12 cellular contexts compared by ENCODE assay signal in genomic region chr2:197137826-197138480, GRCh38.
A peak's percentile ranks its signal among the peaks of the same experiment; 100 is the strongest.
DNase-seq lines count a peak whose midpoint lies in the region; ATAC-seq, FAIRE-seq and TF ChIP-seq lines count a peak whose summit lies in the region.
"Had no signal": no experiment of that assay in that cellular context is flagged by ENCODE, and none has a peak within 500 bp of the region (broad histone marks: within the 10 kb centered on the region; RNA-seq: fewer than 3 reads in every experiment).

No MANE protein-coding gene starts in this region.

- CTCF ChIA-PET in HepG2 (lab: Yijun Ruan, JAX; ENCODE audit: low intra/inter-chr PET ratio, low total read pairs), result no interaction called here
- CTCF ChIA-PET in PC-9 (lab: Charles Lee), result no interaction called here
- CTCF ChIA-PET in HEK293T (lab: Yijun Ruan, JAX), result no interaction called here

- no peaks in the 10 kb centered on the region for H3K9me3 ChIP-seq in liver (ENCODE audit: control insufficient read depth in 4 of 4, low read length in 3 of 4)
- no peaks in the 10 kb centered on the region for H3K9me3 ChIP-seq in HepG2 (ENCODE audit: low read length)
- no peaks in the 10 kb centered on the region for H3K9me3 ChIP-seq in PC-9 (ENCODE audit: insufficient read depth, low read depth)

- no peaks in the 10 kb centered on the region for H3F3A ChIP-seq in PC-9 (ENCODE audit: insufficient read depth, low read depth)

- no peaks in the 10 kb centered on the region for H3K36me3 ChIP-seq in liver (ENCODE audit: control insufficient read depth in 4 of 4, insufficient read depth in 3 of 4, low read depth in 1 of 4, low read length in 3 of 4)
- no peaks in the 10 kb centered on the region for H3K36me3 ChIP-seq in HepG2 (replicated peaks in 1 of 2; ENCODE audit: control insufficient read depth in 1 of 2, insufficient read depth in 2 of 2, low read length in 2 of 2)
- no peaks in the 10 kb centered on the region for H3K36me3 ChIP-seq in PC-9 (ENCODE audit: low read depth)

- H3K27me3 Mint-ChIP-seq in effector memory CD8-positive, alpha-beta T cell, result no peaks in the 10 kb centered on the region

- TF ChIP-seq CTCF in liver (IDR thresholded peaks at IDR 0.05; ENCODE audit: low read depth, low read length, missing input control) (no peak), HepG2 (CRISPR knock-in tag; IDR thresholded peaks at IDR 0.05) (no peak), PC-9 (conservative IDR thresholded peaks at IDR 0.05) (no peak)

- H4K20me1 ChIP-seq in HepG2 (ENCODE audit: insufficient read depth, low read length) (no peaks in the 10 kb centered on the region), PC-9 (ENCODE audit: insufficient read depth) (no peaks in the 10 kb centered on the region)

- peak overlapping the region; percentile 89 to 91 for H3K27ac Mint-ChIP-seq in effector memory CD8-positive, alpha-beta T cell

- H3K9me3 Mint-ChIP-seq in effector memory CD8-positive, alpha-beta T cell, result no peaks in the 10 kb centered on the region

- H3K4me3 Mint-ChIP-seq in effector memory CD8-positive, alpha-beta T cell, result peak overlapping the region; percentile 24 to 71

- intact Hi-C loops in HepG2 (cut with micrococcal nuclease; ENCODE audit: unreplicated experiment), result no loop called here
- intact Hi-C loops in PC-9 (cut with micrococcal nuclease; ENCODE audit: unreplicated experiment), result no loop called here

- 73% methylated on average over 3 of the region's 3 CpGs for WGBS in liver
- 13% methylated on average over 3 of the region's 3 CpGs for WGBS in HepG2 (ENCODE audit: low lambda C conversion rate)

- in situ Hi-C loops in HepG2 (cut with HindIII; ENCODE audit: extremely low pct_ligation_motif_present, low pct_unique_long_range_greater_than_20kb), result no loop called here

- H3K36me3 Mint-ChIP-seq in effector memory CD8-positive, alpha-beta T cell (ENCODE audit: insufficient read depth), result peaks cover 28% of the 10 kb centered on the region

- TF ChIP-seq RAD21 in liver (IDR thresholded peaks at IDR 0.05), result no peak
- no peak for TF ChIP-seq RAD21 in HepG2 (CRISPR knock-in tag; IDR thresholded peaks at IDR 0.05)

- H3K4me1 Mint-ChIP-seq in effector memory CD8-positive, alpha-beta T cell (ENCODE audit: low read depth in 2 of 2), result peaks cover 60 to 85% of the 10 kb centered on the region in 2 donors

- no peaks in the 10 kb centered on the region for H3K9me2 ChIP-seq in PC-9 (ENCODE audit: insufficient read depth)

- DNase-seq in HepG2 (ENCODE audit: low spot score) (no peak), PC-9 (no peak), OCI-M1 (lab: John Stamatoyannopoulos, UW) (no peak), cerebellum (ENCODE audit: low spot score) (no peak), HEK293T (ENCODE audit: extremely low spot score) (no peak)
- DNase-seq in effector memory CD8-positive, alpha-beta T cell, result no peak
- no peak for DNase-seq in NK-92 treated with Interleukin-12 subunit alpha and Interleukin-12 subunit beta, amount 100 ng/mL, for 24 hours (lab: John Stamatoyannopoulos, UW)
- DNase-seq: activated CD8-positive, alpha-beta memory T cell treated with anti-CD3 and anti-CD28 coated beads, Interleukin-2, amount 50 U/mL, for 48 hours; NCI-H1694 treated with DMSO at 0.1 percent for 48 hours; SHP77 had no signal

- H2AFZ ChIP-seq in HepG2 (ENCODE audit: low read length) (no peak overlapping the region), PC-9 (no peak overlapping the region)

- H3K79me2 ChIP-seq in HepG2 (ENCODE audit: insufficient read depth, low read length) (no peaks in the 10 kb centered on the region), PC-9 (ENCODE audit: low read depth) (no peaks in the 10 kb centered on the region)

- no peak overlapping the region for H3K9ac ChIP-seq in liver (ENCODE audit: low read depth in 1 of 2, low read length in 2 of 2)
- no peak overlapping the region for H3K9ac ChIP-seq in HepG2 (ENCODE audit: insufficient read depth, low read depth, low read length)

- POLR2A ChIA-PET in HepG2 (lab: Yijun Ruan, JAX), result no interaction called here
- POLR2A ChIA-PET in PC-9 (lab: Charles Lee; ENCODE audit: unreplicated experiment), result no interaction called here
- POLR2A ChIA-PET in HEK293T (lab: Yijun Ruan, JAX), result no interaction called here

- no peak overlapping the region for H3K4me2 ChIP-seq in HepG2 (ENCODE audit: low read depth, low read length)
- H3K4me2 ChIP-seq in PC-9, result peak overlapping the region; percentile 37

- FAIRE-seq in HepG2 (lab: Jason Lieb, UNC), result no peak

- H3K27me3 ChIP-seq in liver (ENCODE audit: control insufficient read depth in 4 of 4, insufficient read depth in 4 of 4, low read length in 3 of 4) (no peaks in the 10 kb centered on the region), HepG2 (ENCODE audit: control insufficient read depth in 1 of 2, insufficient read depth in 2 of 2, low read length in 2 of 2) (no peaks in the 10 kb centered on the region; a peak in 2 of 5 replicates), PC-9 (ENCODE audit: insufficient read depth, low read depth) (no peaks in the 10 kb centered on the region)

- no peak for TF ChIP-seq POLR2A in HepG2 (IDR thresholded peaks at IDR 0.05; ENCODE audit: insufficient read depth in 1 of 2, low read depth in 2 of 2, low read length in 2 of 2)

- TF ChIP-seq EP300 in HepG2 (IDR thresholded peaks at IDR 0.05; ENCODE audit: low read depth in 2 of 2, low read length in 2 of 2) (no peak), HepG2 (CRISPR knock-in tag; IDR thresholded peaks at IDR 0.05; ENCODE audit: borderline replicate concordance) (no peak)

- BruUV-seq in HepG2 (replicated peaks; lab: Mats Ljungman, UMichigan) (no TSS peak), PC-9 (replicated peaks; lab: Mats Ljungman, UMichigan) (no TSS peak)

- H3K27ac ChIP-seq in liver (ENCODE audit: low read depth in 1 of 2, low read length in 2 of 2) (peak overlapping the region in 1 of 2 donors; percentile 10), HepG2 (ENCODE audit: extremely low read length, insufficient read depth, low read length) (no peak overlapping the region), PC-9 (0 out of 2 replicates have a peak overlapping the region, but pooled peaks have one; percentile 16)
- H3K27ac ChIP-seq: C4-2B had no signal

- H3K4me1 ChIP-seq in liver (ENCODE audit: control insufficient read depth in 4 of 4, insufficient read depth in 4 of 4, low read length in 3 of 4) (no peaks in the 10 kb centered on the region), HepG2 (ENCODE audit: insufficient read depth, low read length) (no peaks in the 10 kb centered on the region), PC-9 (replicated peaks; ENCODE audit: insufficient read depth) (peaks cover 19% of the 10 kb centered on the region)

- ATAC-seq in HepG2, result no peak
- peak; percentile 22 for ATAC-seq in effector memory CD8-positive, alpha-beta T cell (replicated peaks)

- H3K4me3 ChIP-seq in liver (ENCODE audit: low read depth in 1 of 3, low read length in 3 of 3) (no peak overlapping the region), HepG2 (replicated peaks in 1 of 3; ENCODE audit: insufficient read depth in 1 of 3, low read depth in 2 of 3, low read length in 3 of 3) (no peak overlapping the region), PC-9 (no peak overlapping the region)

TF ChIP-seq in liver, 16 proteins besides CTCF, POLR2A, EP300 and RAD21 (continues in another document):
- TF ChIP-seq RXRA (IDR thresholded peaks at IDR 0.05) (no peak), GABPA (IDR thresholded peaks at IDR 0.05 in 1 of 2, conservative IDR thresholded peaks at IDR 0.05 in 1 of 2) (no peak), NR2F2 (IDR thresholded peaks at IDR 0.05) (peak; percentile 62)

TF ChIP-seq in HepG2, 621 proteins besides CTCF, POLR2A, EP300 and RAD21 (continues in another document):
- TF ChIP-seq FOXK2 (IDR thresholded peaks at IDR 0.05), result no peak
- no peak for TF ChIP-seq ZNF230 (CRISPR knock-in tag; IDR thresholded peaks at IDR 0.05)
- TF ChIP-seq LBX2 (CRISPR knock-in tag; IDR thresholded peaks at IDR 0.05; ENCODE audit: borderline replicate concordance), result no peak
- TF ChIP-seq FOXK1 (CRISPR knock-in tag; IDR thresholded peaks at IDR 0.05; ENCODE audit: borderline replicate concordance, low read depth), result no peak
- TF ChIP-seq ZSCAN22 (CRISPR knock-in tag; IDR thresholded peaks at IDR 0.05), result no peak

TF ChIP-seq in HEK293T, 16 proteins besides CTCF, POLR2A, EP300 and RAD21:
- no peak for TF ChIP-seq FOXM1 (IDR thresholded peaks at IDR 0.05; ENCODE audit: borderline replicate concordance)
- TF ChIP-seq L3MBTL2 (conservative IDR thresholded peaks at IDR 0.05), result no peak
- TF ChIP-seq NFRKB (IDR thresholded peaks at IDR 0.05), result no peak
- TF ChIP-seq CTBP1 (IDR thresholded peaks at IDR 0.05; ENCODE audit: borderline replicate concordance), result no peak
- TF ChIP-seq TARDBP (IDR thresholded peaks at IDR 0.05), result no peak
- TF ChIP-seq SP1 (IDR thresholded peaks at IDR 0.05), result no peak
- no peak for TF ChIP-seq FOXK2 (IDR thresholded peaks at IDR 0.05)
- TF ChIP-seq ZNF384 (IDR thresholded peaks at IDR 0.05), result no peak
- TF ChIP-seq HDGF (IDR thresholded peaks at IDR 0.05; ENCODE audit: borderline replicate concordance), result no peak
- no peak for TF ChIP-seq BHLHE40 (IDR thresholded peaks at IDR 0.05; ENCODE audit: borderline replicate concordance)
- TF ChIP-seq SUZ12 (IDR thresholded peaks at IDR 0.05), result no peak
- TF ChIP-seq LEF1 (IDR thresholded peaks at IDR 0.05; ENCODE audit: borderline replicate concordance), result no peak
- no peak for TF ChIP-seq ELF4 (IDR thresholded peaks at IDR 0.05)
